In the genomic region with DNA sequence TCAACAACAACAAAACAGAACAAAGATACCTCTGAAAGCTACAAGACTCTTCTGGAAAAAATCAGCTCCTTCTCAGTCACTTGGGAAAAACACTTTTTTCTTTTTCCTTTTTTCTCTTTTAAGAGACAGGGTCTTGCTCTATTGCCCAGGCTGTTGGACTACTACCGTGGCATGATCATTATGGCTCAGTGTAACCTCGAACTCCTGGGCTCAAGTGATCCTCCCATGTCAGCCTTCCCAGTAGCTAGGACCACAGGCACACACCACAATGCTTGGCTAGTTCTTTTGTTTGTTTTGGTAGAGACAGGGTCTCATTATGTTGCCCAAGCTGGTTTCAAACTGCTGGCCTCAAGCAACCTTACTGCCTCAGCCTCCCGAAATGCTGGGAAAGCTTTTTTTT, we compare ENCODE assay signal across 29 cellular contexts.
"Had no signal": no experiment of that assay in that cellular context is flagged by ENCODE, and none has a peak within 500 bp of the region (broad histone marks: within the 10 kb centered on the region; RNA-seq: fewer than 3 reads in every experiment).

No MANE protein-coding gene starts in this region.

- H3K9ac ChIP-seq: neural progenitor cell, parathyroid adenoma had no signal

- H3K4me2 ChIP-seq: neural progenitor cell, smooth muscle cell had no signal

- H3K4me3 Mint-ChIP-seq: mesothelial cell of epicardium; natural killer cell; nephron progenitor cell; neural progenitor cell; stimulated activated naive B cell treated with anti-CD40 and anti-IgM and Interleukin-4, amounts not matched to agents 10 μg/mL and 1 μg/mL and 100 μg/mL, for 72 hours had no signal

- H3K27me3 ChIP-seq: left lung, neural progenitor cell, neutrophil, right atrium auricular region, right lobe of liver, stomach, testis, thyroid gland, transverse colon, upper lobe of right lung had no signal

- H3K9me3 Mint-ChIP-seq: mesothelial cell of epicardium; naive B cell; natural killer cell; neural progenitor cell; stimulated activated naive B cell treated with anti-CD40 and anti-IgM and Interleukin-4, amounts not matched to agents 10 μg/mL and 1 μg/mL and 100 μg/mL, for 72 hours had no signal

- H3K36me3 ChIP-seq: left lung, lower lobe of right lung, neural progenitor cell, neutrophil, right atrium auricular region, right lobe of liver, stomach, thyroid gland, transverse colon, upper lobe of right lung had no signal

- H3K27ac Mint-ChIP-seq: mesothelial cell of epicardium; natural killer cell; neural progenitor cell; stimulated activated naive B cell treated with anti-CD40 and anti-IgM and Interleukin-4, amounts not matched to agents 10 μg/mL and 1 μg/mL and 100 μg/mL, for 72 hours had no signal

- H3K4me3 ChIP-seq: left lung, lower lobe of right lung, neural progenitor cell, right atrium auricular region, right lobe of liver, smooth muscle cell, stomach, testis, thyroid gland, transverse colon, upper lobe of right lung had no signal

- DNase-seq: hippocampal formation; kidney; left colon; left lung; lower lobe of right lung; mammary epithelial cell; mesendoderm; naive B cell; natural killer cell; nephron progenitor cell; occipital lobe; right lobe of liver; stimulated activated CD4-positive, alpha-beta T cell treated with anti-CD3 and anti-CD28 coated beads, Interleukin-1b, Interleukin-23, amount 100 ng/mL, for 48 hours; stimulated activated CD4-positive, alpha-beta T cell treated with anti-CD3 and anti-CD28 coated beads, Interleukin-2, amount 100 ng/mL, for 48 hours; stimulated activated CD4-positive, alpha-beta T cell treated with anti-CD3 and anti-CD28 coated beads, Interleukin-4, amount 100 ng/mL, for 4 hours; stimulated activated CD8-positive, alpha-beta memory T cell treated with anti-CD3 and anti-CD28 coated beads, Interleukin-4, amount 100 ng/mL, for 48 hours; stimulated activated naive B cell treated with anti-CD40 and anti-IgM and Interleukin-4, amounts not matched to agents 10 μg/mL and 1 μg/mL and 100 μg/mL, for 72 hours; stimulated activated naive CD8-positive, alpha-beta T cell treated with anti-CD3 and anti-CD28 coated beads, Interleukin-15, Interleukin-2, amounts not matched to agents 100 U/mL and 50 U/mL, for 24 hours; stomach; testis; thyroid gland; transverse colon; upper lobe of right lung had no signal

- H3K36me3 Mint-ChIP-seq: naive B cell; natural killer cell; neural progenitor cell; stimulated activated naive B cell treated with anti-CD40 and anti-IgM and Interleukin-4, amounts not matched to agents 10 μg/mL and 1 μg/mL and 100 μg/mL, for 72 hours had no signal

- H3K9me3 ChIP-seq: left lung, lower lobe of right lung, neutrophil, right atrium auricular region, right lobe of liver, stomach, testis, thyroid gland, transverse colon, upper lobe of right lung had no signal

- ATAC-seq: left colon; left lung; lower lobe of right lung; natural killer cell; right lobe of liver; stimulated activated naive B cell treated with anti-CD40 and anti-IgM and Interleukin-4, amounts not matched to agents 10 μg/mL and 1 μg/mL and 100 μg/mL, for 72 hours; stimulated activated naive CD8-positive, alpha-beta T cell treated with anti-CD3 and anti-CD28 coated beads, Interleukin-15, Interleukin-2, amounts not matched to agents 100 U/mL and 50 U/mL, for 24 hours; upper lobe of right lung had no signal

- H2AFZ ChIP-seq: neural progenitor cell, parathyroid adenoma had no signal

- H3K4me1 ChIP-seq: neural progenitor cell, parathyroid adenoma, right lobe of liver, testis had no signal

- H3K27me3 Mint-ChIP-seq: naive B cell; stimulated activated naive B cell treated with anti-CD40 and anti-IgM and Interleukin-4, amounts not matched to agents 10 μg/mL and 1 μg/mL and 100 μg/mL, for 72 hours had no signal

- H3K27ac ChIP-seq: left lung, lower lobe of right lung, neural progenitor cell, neutrophil, parathyroid adenoma, right atrium auricular region, right lobe of liver, stomach, testis, thyroid gland, transverse colon, upper lobe of right lung had no signal
